Comparison of ENCODE assay signal across 10 cellular contexts in genomic region chr4:48490680-48491513, GRCh38. TPM values are rescaled to one million over a fixed set of nuclear protein-coding genes. Genes with fewer than 3 reads are reported as not detected.
A peak's percentile ranks its signal among the peaks of the same experiment; 100 is the strongest.
DNase-seq lines count a peak whose midpoint lies in the region; ATAC-seq and TF ChIP-seq lines count a peak whose summit lies in the region.
"Had no signal": no experiment of that assay in that cellular context is flagged by ENCODE, and none has a peak within 500 bp of the region (broad histone marks: within the 10 kb centered on the region; RNA-seq: fewer than 3 reads in every experiment).

No MANE protein-coding gene starts in this region.

- peaks cover 53% of the 10 kb centered on the region for H3K27me3 ChIP-seq in iPS-18a (ENCODE audit: control insufficient read depth, insufficient read depth, low read length)
- peaks cover 60% of the 10 kb centered on the region for H3K27me3 ChIP-seq in skeletal muscle satellite cell (ENCODE audit: control insufficient read depth, insufficient read depth, low read length)

- CTCF ChIA-PET in activated CD8-positive, alpha-beta T cell treated with anti-CD3 and anti-CD28 coated beads for 36 hours (lab: Charles Lee), result no interaction called here

- no peak overlapping the region for H3K9ac ChIP-seq in iPS-18a (ENCODE audit: low read length)
- H3K9ac ChIP-seq in skeletal muscle satellite cell (ENCODE audit: low read depth, low read length), result no peak overlapping the region

- no peak overlapping the region for H3K4me3 Mint-ChIP-seq in activated CD8-positive, alpha-beta T cell treated with anti-CD3 and anti-CD28 coated beads for 36 hours
- H3K4me3 Mint-ChIP-seq in activated T-helper 2 cell treated with anti-CD3 and anti-CD28 coated beads, Interferon-gamma antibody, Interleukin-2, Interleukin-4, amounts not matched to agents 10 μg/mL and 5 μg/mL and 100 μg/mL, durations not matched to agents 14 hours and 24 hours and 36 hours (ENCODE audit: low read depth), result no peak overlapping the region

- H3K27me3 Mint-ChIP-seq in activated CD8-positive, alpha-beta T cell treated with anti-CD3 and anti-CD28 coated beads for 36 hours, result peaks cover 43% of the 10 kb centered on the region
- peaks cover 58% of the 10 kb centered on the region for H3K27me3 Mint-ChIP-seq in activated T-helper 2 cell treated with anti-CD3 and anti-CD28 coated beads, Interferon-gamma antibody, Interleukin-2, Interleukin-4, amounts not matched to agents 10 μg/mL and 5 μg/mL and 100 μg/mL, durations not matched to agents 14 hours and 24 hours and 36 hours (ENCODE audit: low read depth)

- H3K36me3 Mint-ChIP-seq in activated CD8-positive, alpha-beta T cell treated with anti-CD3 and anti-CD28 coated beads for 36 hours (ENCODE audit: low read depth), result no peaks in the 10 kb centered on the region
- H3K36me3 Mint-ChIP-seq in activated T-helper 2 cell treated with anti-CD3 and anti-CD28 coated beads, Interferon-gamma antibody, Interleukin-2, Interleukin-4, amounts not matched to agents 10 μg/mL and 5 μg/mL and 100 μg/mL, durations not matched to agents 14 hours and 24 hours and 36 hours (ENCODE audit: low read depth), result peaks cover 3% of the 10 kb centered on the region

- H3K9me3 ChIP-seq in iPS-18a (ENCODE audit: control insufficient read depth, low read depth, low read length) (no peaks in the 10 kb centered on the region), skeletal muscle satellite cell (replicated peaks; ENCODE audit: low read length) (no peaks in the 10 kb centered on the region)

- H3K36me3 ChIP-seq in iPS-18a (ENCODE audit: control insufficient read depth, low read depth, low read length) (no peaks in the 10 kb centered on the region), skeletal muscle satellite cell (ENCODE audit: insufficient read depth, low read length) (peaks cover 2% of the 10 kb centered on the region)
- H3K36me3 ChIP-seq: brain microvascular endothelial cell had no signal

- TF ChIP-seq CTCF in activated CD8-positive, alpha-beta T cell treated with anti-CD3 and anti-CD28 coated beads for 36 hours (IDR thresholded peaks at IDR 0.05), result no peak

- in situ Hi-C loops in G401 (cut with HindIII; ENCODE audit: low sequenced_read_pairs), result no loop called here

- peaks cover 7% of the 10 kb centered on the region for H3K4me1 ChIP-seq in iPS-18a (ENCODE audit: control insufficient read depth, low read depth, low read length)
- no peaks in the 10 kb centered on the region for H3K4me1 ChIP-seq in skeletal muscle satellite cell (ENCODE audit: control insufficient read depth, insufficient read depth, low read length)

- POLR2A ChIA-PET in activated CD8-positive, alpha-beta T cell treated with anti-CD3 and anti-CD28 coated beads for 36 hours (lab: Charles Lee), result no interaction called here

- no peaks in the 10 kb centered on the region for H3K4me1 Mint-ChIP-seq in activated CD8-positive, alpha-beta T cell treated with anti-CD3 and anti-CD28 coated beads for 36 hours (ENCODE audit: low read depth)
- H3K4me1 Mint-ChIP-seq in activated T-helper 2 cell treated with anti-CD3 and anti-CD28 coated beads, Interferon-gamma antibody, Interleukin-2, Interleukin-4, amounts not matched to agents 10 μg/mL and 5 μg/mL and 100 μg/mL, durations not matched to agents 14 hours and 24 hours and 36 hours (ENCODE audit: low read depth), result peaks cover 2% of the 10 kb centered on the region

- H3K27ac Mint-ChIP-seq in activated CD8-positive, alpha-beta T cell treated with anti-CD3 and anti-CD28 coated beads for 36 hours, result no peak overlapping the region
- no peak overlapping the region for H3K27ac Mint-ChIP-seq in activated T-helper 2 cell treated with anti-CD3 and anti-CD28 coated beads, Interferon-gamma antibody, Interleukin-2, Interleukin-4, amounts not matched to agents 10 μg/mL and 5 μg/mL and 100 μg/mL, durations not matched to agents 14 hours and 24 hours and 36 hours

- peak; percentile 13 for DNase-seq in GM03348 (ENCODE audit: low spot score)
- DNase-seq in activated CD8-positive, alpha-beta T cell treated with anti-CD3 and anti-CD28 coated beads for 36 hours, result peak; percentile 24
- DNase-seq in G401 (ENCODE audit: low spot score), result no peak
- DNase-seq in NOMO-1 treated with DMSO at 0.1 percent for 48 hours (lab: John Stamatoyannopoulos, UW; ENCODE audit: unreplicated experiment), result no peak
- no peak for DNase-seq in activated T-helper 2 cell treated with anti-CD3 and anti-CD28 coated beads, Interferon-gamma antibody, Interleukin-2, Interleukin-4, amounts not matched to agents 10 μg/mL and 5 μg/mL and 100 μg/mL, durations not matched to agents 14 hours and 24 hours and 36 hours (ENCODE audit: low spot score)
- DNase-seq: brain microvascular endothelial cell had no signal

- no peak overlapping the region for H3K27ac ChIP-seq in iPS-18a (ENCODE audit: low read length)
- H3K27ac ChIP-seq: brain microvascular endothelial cell had no signal

- H3K4me2 ChIP-seq in skeletal muscle satellite cell (ENCODE audit: low read length), result peak overlapping the region; percentile 69

- ATAC-seq in activated CD8-positive, alpha-beta T cell treated with anti-CD3 and anti-CD28 coated beads for 36 hours, result peak; percentile 29
- no peak for ATAC-seq in HG03457 (IDR thresholded peaks at IDR 0.05; ENCODE audit: unreplicated experiment)

- H3K4me3 ChIP-seq in iPS-18a (ENCODE audit: low read length), result peak overlapping the region; percentile 47
- H3K4me3 ChIP-seq in skeletal muscle satellite cell (ENCODE audit: low read length), result no peak overlapping the region

- H3K9me3 Mint-ChIP-seq in activated CD8-positive, alpha-beta T cell treated with anti-CD3 and anti-CD28 coated beads for 36 hours, result no peaks in the 10 kb centered on the region
- H3K9me3 Mint-ChIP-seq in activated T-helper 2 cell treated with anti-CD3 and anti-CD28 coated beads, Interferon-gamma antibody, Interleukin-2, Interleukin-4, amounts not matched to agents 10 μg/mL and 5 μg/mL and 100 μg/mL, durations not matched to agents 14 hours and 24 hours and 36 hours, result no peaks in the 10 kb centered on the region

- intact Hi-C loops in activated CD8-positive, alpha-beta T cell treated with anti-CD3 and anti-CD28 coated beads for 36 hours (cut with micrococcal nuclease), result no loop called here
- intact Hi-C loops in activated T-helper 2 cell treated with anti-CD3 and anti-CD28 coated beads, Interferon-gamma antibody, Interleukin-2, Interleukin-4, amounts not matched to agents 10 μg/mL and 5 μg/mL and 100 μg/mL, durations not matched to agents 14 hours and 24 hours and 36 hours (cut with micrococcal nuclease), result no loop called here

RNA-seq across cellular contexts. Expression of gene ZAR1, which starts 0.8 kb away (rescaled TPM):
- not detected for total RNA-seq in activated CD8-positive, alpha-beta T cell treated with anti-CD3 and anti-CD28 coated beads for 36 hours
- total RNA-seq in skeletal muscle satellite cell (2012; rRNA removed), result 0.25 TPM in 1 of 2 replicates, not detected in the other
- total RNA-seq in G401 (2014; rRNA removed; shearing (Covaris generic)), result not detected in 2 replicates
- total RNA-seq in activated T-helper 2 cell treated with anti-CD3 and anti-CD28 coated beads, Interferon-gamma antibody, Interleukin-2, Interleukin-4, amounts not matched to agents 10 μg/mL and 5 μg/mL and 100 μg/mL, durations not matched to agents 14 hours and 24 hours and 36 hours, result not detected in 2 replicates
- total RNA-seq: SK-MEL-5 had no signal

RNA-seq across cellular contexts. Expression of gene SLC10A4, which starts 7.8 kb away (rescaled TPM):
- not detected for total RNA-seq in activated CD8-positive, alpha-beta T cell treated with anti-CD3 and anti-CD28 coated beads for 36 hours
- not detected in 2 replicates for total RNA-seq in skeletal muscle satellite cell (2012; rRNA removed)
- total RNA-seq in G401 (2014; rRNA removed; shearing (Covaris generic)), result not detected in 2 replicates
- total RNA-seq in activated T-helper 2 cell treated with anti-CD3 and anti-CD28 coated beads, Interferon-gamma antibody, Interleukin-2, Interleukin-4, amounts not matched to agents 10 μg/mL and 5 μg/mL and 100 μg/mL, durations not matched to agents 14 hours and 24 hours and 36 hours, result not detected in 2 replicates
- total RNA-seq: SK-MEL-5 had no signal

Comparison
In these comparisons a context has a peak if more than half of its experiments do, and no peak if none do; other contexts are left out.
1. DNase-seq: peak in GM03348 (single experiment) and activated CD8-positive, alpha-beta T cell treated with anti-CD3 and anti-CD28 coated beads for 36 hours (single experiment); none in G401 (single experiment), NOMO-1 treated with DMSO at 0.1 percent for 48 hours (single experiment) and activated T-helper 2 cell treated with anti-CD3 and anti-CD28 coated beads, Interferon-gamma antibody, Interleukin-2, Interleukin-4, amounts not matched to agents 10 μg/mL and 5 μg/mL and 100 μg/mL, durations not matched to agents 14 hours and 24 hours and 36 hours (single experiment).